Comparison of ENCODE assay signal across 8 cellular contexts in the genomic region with DNA sequence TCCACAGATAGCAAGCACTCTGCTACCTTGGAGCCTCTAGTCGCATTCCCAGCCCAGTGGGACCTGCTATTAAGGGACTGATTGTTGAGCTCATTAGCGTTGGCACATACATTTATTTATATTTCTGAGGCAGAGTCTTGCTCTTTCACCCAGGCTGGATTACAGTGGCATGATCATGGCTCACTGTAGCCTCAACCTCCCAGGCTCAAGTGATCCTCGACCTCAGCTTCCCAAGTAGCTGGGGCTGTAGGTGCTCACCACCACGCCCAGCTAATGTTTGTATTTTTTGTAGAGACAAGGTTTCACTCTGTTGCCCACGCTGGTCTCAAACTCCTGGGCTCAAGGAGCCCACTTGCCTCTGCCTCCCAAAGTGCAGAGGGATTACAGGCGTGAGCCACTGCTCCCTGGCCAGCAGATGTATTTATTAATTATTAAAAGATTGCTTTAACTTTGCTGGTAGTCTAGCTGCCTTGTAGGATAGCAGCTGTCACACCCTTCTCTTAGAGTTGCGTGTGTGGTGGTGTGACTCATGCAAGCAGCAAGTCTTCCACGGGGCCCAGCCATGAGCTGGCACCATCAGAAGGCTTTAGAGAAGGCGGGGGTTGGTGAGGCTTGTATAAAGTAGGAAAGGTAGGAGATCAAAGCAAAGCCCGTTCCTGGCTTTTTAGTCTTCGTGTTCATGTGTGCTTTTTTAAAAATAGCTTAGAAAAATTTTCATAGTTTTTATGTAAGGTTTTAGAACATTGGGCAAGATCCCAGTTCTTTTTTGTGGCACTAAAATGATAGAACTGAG. TPM values are rescaled to one million over a fixed set of nuclear protein-coding genes. Genes with fewer than 3 reads are reported as not detected.
DNase-seq lines count a peak whose midpoint lies in the region; ATAC-seq and TF ChIP-seq lines count a peak whose summit lies in the region.

No MANE protein-coding gene starts in this region.

- no peaks in the 10 kb centered on the region for H3K9me3 Mint-ChIP-seq in progenitor cell of endocrine pancreas (ENCODE audit: low read depth)

- H3K27ac ChIP-seq in A673 (ENCODE audit: low read depth, low read length, poor library complexity, severe bottlenecking) (no peak overlapping the region), adrenal gland (peak overlapping the region in 3 of 5 donors; percentile 59 to 68 (median 65))

- H3K4me1 ChIP-seq in A673 (ENCODE audit: insufficient read depth, low read length, poor library complexity, severe bottlenecking) (no peaks in the 10 kb centered on the region), adrenal gland (replicated peaks in 1 of 2) (peaks cover 20 to 22% of the 10 kb centered on the region in 2 donors)

- peaks cover 28% of the 10 kb centered on the region for H3K36me3 Mint-ChIP-seq in progenitor cell of endocrine pancreas (ENCODE audit: insufficient read depth)

- peak; percentile 22 for DNase-seq in A673 (ENCODE audit: low spot score)
- peak; percentile 44 for DNase-seq in NCI-H446 treated with DMSO at 0.1 percent for 48 hours (lab: John Stamatoyannopoulos, UW)
- peak; percentile 77 to 91 (median 86) for DNase-seq in adrenal gland
- peak; percentile 95 for DNase-seq in myocyte (ENCODE audit: low read depth)
- DNase-seq in progenitor cell of endocrine pancreas (ENCODE audit: low spot score, unreplicated experiment), result no peak
- DNase-seq in KG1 (lab: John Stamatoyannopoulos, UW), result no peak
- DNase-seq in NCI-H2196 (lab: John Stamatoyannopoulos, UW; ENCODE audit: unreplicated experiment), result no peak

- H3K4me3 ChIP-seq in A673 (ENCODE audit: low read depth, low read length, poor library complexity, severe bottlenecking) (no peak overlapping the region), adrenal gland (no peak overlapping the region)

- POLR2A ChIA-PET in A673 (lab: Charles Lee; ENCODE audit: low non-redundant PET), result no interaction called here

- 51 to 62% (median 59%) methylated on average over 9 to 11 of the region's 11 CpGs for WGBS in adrenal gland, 4 donors

- no peaks in the 10 kb centered on the region for H3K27me3 ChIP-seq in A673 (replicated peaks; ENCODE audit: insufficient read depth, low read depth, low read length, poor library complexity)
- H3K27me3 ChIP-seq in adrenal gland, result no peaks in the 10 kb centered on the region

- H3K27ac Mint-ChIP-seq in progenitor cell of endocrine pancreas, result no peak overlapping the region

- H3K27me3 Mint-ChIP-seq in progenitor cell of endocrine pancreas, result no peaks in the 10 kb centered on the region

- TF ChIP-seq POLR2A in adrenal gland (IDR thresholded peaks at IDR 0.05), result no peak

- H3K36me3 ChIP-seq in A673 (ENCODE audit: insufficient read depth, low read length, poor library complexity, severe bottlenecking) (peaks cover 6% of the 10 kb centered on the region), adrenal gland (replicated peaks in 1 of 2) (peaks cover 0 to 51% of the 10 kb centered on the region in 2 donors)

- BruUV-seq in A673 (replicated peaks; lab: Mats Ljungman, UMichigan), result no TSS peak

- intact Hi-C loops in A673 (cut with micrococcal nuclease; ENCODE audit: unreplicated experiment) (no loop called here), adrenal gland (cut with DNase I) (no loop called here)

- CTCF ChIA-PET in A673 (lab: Charles Lee), result no interaction called here

- no peak for ATAC-seq in HG03139 (IDR thresholded peaks at IDR 0.05; ENCODE audit: unreplicated experiment)

- no peak overlapping the region for H3K4me3 Mint-ChIP-seq in progenitor cell of endocrine pancreas (ENCODE audit: low read depth)

- TF ChIP-seq CTCF in A673 (conservative IDR thresholded peaks at IDR 0.05; ENCODE audit: low read depth, low read length), result no peak
- TF ChIP-seq CTCF in adrenal gland (IDR thresholded peaks at IDR 0.05), result no peak
- no peak for TF ChIP-seq CTCF in progenitor cell of endocrine pancreas (IDR thresholded peaks at IDR 0.05; ENCODE audit: unreplicated experiment)

- H3K9me3 ChIP-seq in A673 (ENCODE audit: low read depth, low read length, poor library complexity, severe bottlenecking) (no peaks in the 10 kb centered on the region), adrenal gland (replicated peaks in 1 of 3) (no peaks in the 10 kb centered on the region)

- no peaks in the 10 kb centered on the region for H3K4me1 Mint-ChIP-seq in progenitor cell of endocrine pancreas (ENCODE audit: low read depth)

RNA-seq across cellular contexts. Expression of gene ACTR5, which starts 16.5 kb away (rescaled TPM):
- total RNA-seq in A673 (2021) (11.2 and 11.5 TPM in 2 replicates), adrenal gland (1 to 10 TPM; 5.5 to 8.9 (median 6.7) TPM), myocyte (6.1 and 6.7 TPM in 2 replicates), progenitor cell of endocrine pancreas (9.8 and 10.3 TPM in 2 replicates)
- polyA plus RNA-seq in adrenal gland, result 10 to 100 TPM in 1 of 3 donors, 1 to 10 TPM in 2; 5.6 to 10.5 (median 8.4) TPM
- polyA plus RNA-seq in myocyte (2012), result 4.1 TPM

RNA-seq across cellular contexts. Expression of gene SLC32A1, which starts 40.5 kb away (rescaled TPM):
- total RNA-seq in A673 (2021) (not detected in 2 replicates), adrenal gland (not detected), myocyte (not detected in 2 replicates), progenitor cell of endocrine pancreas (not detected in 2 replicates)
- polyA plus RNA-seq in adrenal gland, result under 1 TPM in 1 of 3 donors, not detected in 2; 0.24 TPM
- not detected for polyA plus RNA-seq in myocyte (2012)

RNA-seq across cellular contexts. Expression of gene PPP1R16B, which starts 40.7 kb away (rescaled TPM):
- total RNA-seq in A673 (2021) (0.13 and 0.17 TPM in 2 replicates), adrenal gland (10 to 100 TPM in 6 of 8 donors, 1 to 10 TPM in 2; 6.4 to 18.3 (median 12.0) TPM), myocyte (0.03 TPM in 1 of 2 replicates, not detected in the other), progenitor cell of endocrine pancreas (not detected in 2 replicates)
- 1 to 10 TPM; 1.8 to 6.4 (median 4.2) TPM for polyA plus RNA-seq in adrenal gland
- not detected for polyA plus RNA-seq in myocyte (2012)

Comparison
In these comparisons a context has a peak if more than half of its experiments do, and no peak if none do; other contexts are left out.
1. DNase-seq: peak in A673 (single experiment), NCI-H446 treated with DMSO at 0.1 percent for 48 hours (single experiment), adrenal gland (7 of 7) and myocyte (single experiment); none in progenitor cell of endocrine pancreas (single experiment), KG1 (single experiment) and NCI-H2196 (single experiment).